In genomic region chr9:123399803-123400378, GRCh38 we compare ENCODE assay signal across 9 cellular contexts. TPM values are rescaled to one million over a fixed set of nuclear protein-coding genes. Genes with fewer than 3 reads are reported as not detected.
DNase-seq lines count a peak whose midpoint lies in the region; ATAC-seq lines count a peak whose summit lies in the region.
"Had no signal": no experiment of that assay in that cellular context is flagged by ENCODE, and none has a peak within 500 bp of the region (broad histone marks: within the 10 kb centered on the region; RNA-seq: fewer than 3 reads in every experiment).

No MANE protein-coding gene starts in this region.

- no peaks in the 10 kb centered on the region for H3K79me2 ChIP-seq in GM23248 (ENCODE audit: insufficient read depth)

- CTCF ChIA-PET in activated CD4-positive, alpha-beta memory T cell treated with anti-CD3 and anti-CD28 coated beads for 36 hours (lab: Charles Lee): interaction anchor here (2.2 kb wide), 1 partner anchor 9 kb away, joined by 9 read pairs; no protein-coding TSS in a partner anchor

- H3K4me1 ChIP-seq in GM23248 (ENCODE audit: insufficient read depth): no peaks in the 10 kb centered on the region

- WGBS in GM23248 (ENCODE audit: low coverage in 1 of 2, low lambda C conversion rate in 2 of 2, missing lambda C conversion rate in 2 of 2), 2 experiments: 88 to 91% methylated on average over 11 of the region's 11 CpGs

- H3K36me3 Mint-ChIP-seq in activated CD4-positive, alpha-beta memory T cell treated with anti-CD3 and anti-CD28 coated beads for 36 hours: peaks cover 1% of the 10 kb centered on the region

- DNase-seq in COLO829 (ENCODE audit: low spot score): peak; percentile 47
- peak; percentile 20 for DNase-seq in GM23248
- peak; percentile 45 for DNase-seq in activated CD4-positive, alpha-beta memory T cell treated with anti-CD3 and anti-CD28 coated beads for 36 hours
- DNase-seq in lung microvascular endothelial cell (ENCODE audit: low read depth in 2 of 2): peak; percentile 9 to 30
- no peak for DNase-seq in NCI-H510A (lab: John Stamatoyannopoulos, UW)
- no peak for DNase-seq in NCI-H510A treated with DMSO at 0.1 percent for 48 hours (lab: John Stamatoyannopoulos, UW)
- DNase-seq: NCI-H226; stimulated activated naive CD4-positive, alpha-beta T cell had no signal

- H3K4me2 ChIP-seq in GM23248 (ENCODE audit: unreplicated experiment): no peak overlapping the region

- H3K9me3 Mint-ChIP-seq in activated CD4-positive, alpha-beta memory T cell treated with anti-CD3 and anti-CD28 coated beads for 36 hours: no peaks in the 10 kb centered on the region

- POLR2A ChIA-PET in activated CD4-positive, alpha-beta memory T cell treated with anti-CD3 and anti-CD28 coated beads for 36 hours (lab: Charles Lee): no interaction called here

- H3K27me3 Mint-ChIP-seq in activated CD4-positive, alpha-beta memory T cell treated with anti-CD3 and anti-CD28 coated beads for 36 hours: no peaks in the 10 kb centered on the region

- H4K20me1 ChIP-seq in GM23248 (ENCODE audit: insufficient read depth): no peaks in the 10 kb centered on the region

- no peak overlapping the region for H3K4me3 Mint-ChIP-seq in activated CD4-positive, alpha-beta memory T cell treated with anti-CD3 and anti-CD28 coated beads for 36 hours

- H3F3A ChIP-seq in GM23248 (ENCODE audit: insufficient read depth): no peaks in the 10 kb centered on the region

- H3K4me1 Mint-ChIP-seq in activated CD4-positive, alpha-beta memory T cell treated with anti-CD3 and anti-CD28 coated beads for 36 hours (ENCODE audit: low read depth): no peaks in the 10 kb centered on the region

- no peaks in the 10 kb centered on the region for H3K9me3 ChIP-seq in GM23248 (ENCODE audit: low read depth)

- H3K36me3 ChIP-seq in GM23248 (ENCODE audit: low read depth): no peaks in the 10 kb centered on the region

- H3K9me2 ChIP-seq in GM23248 (ENCODE audit: insufficient read depth): no peaks in the 10 kb centered on the region

- no peak overlapping the region for H3K4me3 ChIP-seq in GM23248

- H3K27ac Mint-ChIP-seq in activated CD4-positive, alpha-beta memory T cell treated with anti-CD3 and anti-CD28 coated beads for 36 hours: no peak overlapping the region

- H3K27me3 ChIP-seq in GM23248 (replicated peaks; ENCODE audit: insufficient read depth): no peaks in the 10 kb centered on the region

- H3K9ac ChIP-seq in GM23248: no peak overlapping the region

- H3K27ac ChIP-seq in GM23248: no peak overlapping the region

- H2AFZ ChIP-seq in GM23248: no peak overlapping the region

- ATAC-seq in HG03097 (IDR thresholded peaks at IDR 0.05; ENCODE audit: low FRiP score, unreplicated experiment): no peak

- intact Hi-C loops in activated CD4-positive, alpha-beta memory T cell treated with anti-CD3 and anti-CD28 coated beads for 36 hours (cut with micrococcal nuclease): no loop called here

- in situ Hi-C loops in GM23248 (cut with MboI): no loop called here

RNA-seq across cellular contexts. Expression of gene CRB2, which starts 43.9 kb away (rescaled TPM):
- not detected in 2 replicates for total RNA-seq in GM23248 (2014; rRNA removed; shearing (Covaris generic))
- polyA plus RNA-seq in GM23248 (2016; fragmentation: Nextera tagmentation; extraction: Ambion mirVana): not detected in 2 replicates
- not detected for total RNA-seq in activated CD4-positive, alpha-beta memory T cell treated with anti-CD3 and anti-CD28 coated beads for 36 hours
- total RNA-seq in lung microvascular endothelial cell: not detected in 2 replicates

Comparison
In these comparisons a context has a peak if more than half of its experiments do, and no peak if none do; other contexts are left out.
1. DNase-seq: peak in COLO829 (single experiment), GM23248 (single experiment), activated CD4-positive, alpha-beta memory T cell treated with anti-CD3 and anti-CD28 coated beads for 36 hours (single experiment) and lung microvascular endothelial cell (2 of 2); none in NCI-H510A (single experiment) and NCI-H510A treated with DMSO at 0.1 percent for 48 hours (single experiment).